In the genomic region with DNA sequence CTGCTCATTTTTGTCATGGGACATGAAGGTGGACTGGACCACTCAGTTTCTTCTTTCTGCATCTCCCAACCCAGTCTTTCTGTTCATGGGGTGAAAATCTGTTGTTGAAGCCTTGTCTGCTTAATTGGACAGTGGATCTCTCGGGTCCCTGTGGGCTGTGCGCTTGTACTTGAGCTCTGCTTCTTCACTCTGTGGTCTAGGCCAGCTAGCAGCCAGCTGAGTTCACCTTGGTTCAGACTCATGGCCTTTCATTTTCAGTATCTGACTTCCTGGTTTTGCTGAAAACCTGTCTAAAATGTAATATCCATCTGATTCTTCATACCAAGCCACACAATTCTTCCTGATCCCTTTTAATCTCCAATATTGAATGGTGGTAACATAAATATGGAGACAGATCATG, we compare ENCODE assay signal across 14 cellular contexts.
DNase-seq lines count a peak whose midpoint lies in the region; ATAC-seq and FAIRE-seq lines count a peak whose summit lies in the region.
"Had no signal": no experiment of that assay in that cellular context is flagged by ENCODE, and none has a peak within 500 bp of the region (broad histone marks: within the 10 kb centered on the region; RNA-seq: fewer than 3 reads in every experiment).

No MANE protein-coding gene starts in this region.

- DNase-seq in GM19239 (ENCODE audit: insufficient read length, low spot score) (no peak), HK-2 (ENCODE audit: unreplicated experiment) (no peak), G401 (ENCODE audit: low spot score) (no peak)
- DNase-seq in activated CD8-positive, alpha-beta T cell treated with anti-CD3 and anti-CD28 coated beads, Interleukin-2, amount 10 ng/mL, durations not matched to agents 7 days and 5 days: no peak
- no peak for DNase-seq in activated T-cell treated with anti-CD3 and anti-CD28 coated beads, Interleukin-2, amount 50 U/mL, for 48 hours
- DNase-seq: activated T-cell treated with anti-CD3 and anti-CD28 coated beads for 4 hours; GOT3; islet precursor cell; NCI-H524; stimulated activated CD4-positive, alpha-beta T cell treated with anti-CD3 and anti-CD28 coated beads, Interleukin-12 subunit alpha, Interleukin-12 subunit beta, amount 100 ng/mL, for 4 hours had no signal

- FAIRE-seq in GM19239 (lab: Jason Lieb, UNC): peak; percentile 84
- FAIRE-seq: RCC 7860 had no signal

- no peaks in the 10 kb centered on the region for H3K27me3 Mint-ChIP-seq in stimulated activated memory B cell treated with anti-CD40 and anti-IgM and Interleukin-4, amounts not matched to agents 10 μg/mL and 1 μg/mL and 100 μg/mL, for 72 hours
- H3K27me3 Mint-ChIP-seq in activated CD8-positive, alpha-beta T cell treated with anti-CD3 and anti-CD28 coated beads, Interleukin-2, amount 10 ng/mL, durations not matched to agents 7 days and 5 days (ENCODE audit: low read depth): no peaks in the 10 kb centered on the region

- CTCF ChIA-PET in activated CD8-positive, alpha-beta T cell treated with anti-CD3 and anti-CD28 coated beads, Interleukin-2, amount 10 ng/mL, durations not matched to agents 7 days and 5 days (lab: Charles Lee): no interaction called here

- POLR2A ChIA-PET in activated CD8-positive, alpha-beta T cell treated with anti-CD3 and anti-CD28 coated beads, Interleukin-2, amount 10 ng/mL, durations not matched to agents 7 days and 5 days (lab: Charles Lee): no interaction called here

- no peaks in the 10 kb centered on the region for H3K9me3 Mint-ChIP-seq in stimulated activated memory B cell treated with anti-CD40 and anti-IgM and Interleukin-4, amounts not matched to agents 10 μg/mL and 1 μg/mL and 100 μg/mL, for 72 hours
- H3K9me3 Mint-ChIP-seq in activated CD8-positive, alpha-beta T cell treated with anti-CD3 and anti-CD28 coated beads, Interleukin-2, amount 10 ng/mL, durations not matched to agents 7 days and 5 days (ENCODE audit: insufficient read depth): no peaks in the 10 kb centered on the region

- ATAC-seq in HG02870 (IDR thresholded peaks at IDR 0.05; ENCODE audit: unreplicated experiment) (peak; percentile 88), HG03571 (IDR thresholded peaks at IDR 0.05; ENCODE audit: unreplicated experiment) (peak; percentile 66)
- ATAC-seq in stimulated activated memory B cell treated with anti-CD40 and anti-IgM and Interleukin-4, amounts not matched to agents 10 μg/mL and 1 μg/mL and 100 μg/mL, for 72 hours: no peak
- ATAC-seq in activated CD8-positive, alpha-beta T cell treated with anti-CD3 and anti-CD28 coated beads, Interleukin-2, amount 10 ng/mL, durations not matched to agents 7 days and 5 days: no peak

- no peak overlapping the region for H3K4me3 Mint-ChIP-seq in stimulated activated memory B cell treated with anti-CD40 and anti-IgM and Interleukin-4, amounts not matched to agents 10 μg/mL and 1 μg/mL and 100 μg/mL, for 72 hours
- no peak overlapping the region for H3K4me3 Mint-ChIP-seq in activated CD8-positive, alpha-beta T cell treated with anti-CD3 and anti-CD28 coated beads, Interleukin-2, amount 10 ng/mL, durations not matched to agents 7 days and 5 days

- H3K36me3 Mint-ChIP-seq in stimulated activated memory B cell treated with anti-CD40 and anti-IgM and Interleukin-4, amounts not matched to agents 10 μg/mL and 1 μg/mL and 100 μg/mL, for 72 hours: peaks cover 45% of the 10 kb centered on the region
- no peaks in the 10 kb centered on the region for H3K36me3 Mint-ChIP-seq in activated CD8-positive, alpha-beta T cell treated with anti-CD3 and anti-CD28 coated beads, Interleukin-2, amount 10 ng/mL, durations not matched to agents 7 days and 5 days (ENCODE audit: low read depth)

- in situ Hi-C loops in G401 (cut with HindIII; ENCODE audit: low sequenced_read_pairs): no loop called here

- no peaks in the 10 kb centered on the region for H3K4me1 Mint-ChIP-seq in stimulated activated memory B cell treated with anti-CD40 and anti-IgM and Interleukin-4, amounts not matched to agents 10 μg/mL and 1 μg/mL and 100 μg/mL, for 72 hours
- no peaks in the 10 kb centered on the region for H3K4me1 Mint-ChIP-seq in activated CD8-positive, alpha-beta T cell treated with anti-CD3 and anti-CD28 coated beads, Interleukin-2, amount 10 ng/mL, durations not matched to agents 7 days and 5 days (ENCODE audit: low read depth)

- H3K27ac Mint-ChIP-seq in stimulated activated memory B cell treated with anti-CD40 and anti-IgM and Interleukin-4, amounts not matched to agents 10 μg/mL and 1 μg/mL and 100 μg/mL, for 72 hours: peak overlapping the region; percentile 46
- H3K27ac Mint-ChIP-seq in activated CD8-positive, alpha-beta T cell treated with anti-CD3 and anti-CD28 coated beads, Interleukin-2, amount 10 ng/mL, durations not matched to agents 7 days and 5 days: no peak overlapping the region

Comparison
In these comparisons a context has a peak if more than half of its experiments do, and no peak if none do; other contexts are left out.
1. ATAC-seq: peak in HG02870 (single experiment) and HG03571 (single experiment); none in stimulated activated memory B cell treated with anti-CD40 and anti-IgM and Interleukin-4, amounts not matched to agents 10 μg/mL and 1 μg/mL and 100 μg/mL, for 72 hours (single experiment) and activated CD8-positive, alpha-beta T cell treated with anti-CD3 and anti-CD28 coated beads, Interleukin-2, amount 10 ng/mL, durations not matched to agents 7 days and 5 days (single experiment).